1 cellular context compared by ENCODE assay signal in genomic region chr16:79408355-79408754, GRCh38.
TF ChIP-seq lines count a peak whose summit lies in the region.

No MANE protein-coding gene starts in this region.

TF ChIP-seq in GM23338, 12 proteins besides CTCF, POLR2A, EP300 and RAD21 (continued from another document):
- TF ChIP-seq ZNF462 (CRISPR knock-in tag; IDR thresholded peaks at IDR 0.05) (no peak), NANOG (IDR thresholded peaks at IDR 0.05; ENCODE audit: borderline replicate concordance) (no peak)
